In the genomic region with DNA sequence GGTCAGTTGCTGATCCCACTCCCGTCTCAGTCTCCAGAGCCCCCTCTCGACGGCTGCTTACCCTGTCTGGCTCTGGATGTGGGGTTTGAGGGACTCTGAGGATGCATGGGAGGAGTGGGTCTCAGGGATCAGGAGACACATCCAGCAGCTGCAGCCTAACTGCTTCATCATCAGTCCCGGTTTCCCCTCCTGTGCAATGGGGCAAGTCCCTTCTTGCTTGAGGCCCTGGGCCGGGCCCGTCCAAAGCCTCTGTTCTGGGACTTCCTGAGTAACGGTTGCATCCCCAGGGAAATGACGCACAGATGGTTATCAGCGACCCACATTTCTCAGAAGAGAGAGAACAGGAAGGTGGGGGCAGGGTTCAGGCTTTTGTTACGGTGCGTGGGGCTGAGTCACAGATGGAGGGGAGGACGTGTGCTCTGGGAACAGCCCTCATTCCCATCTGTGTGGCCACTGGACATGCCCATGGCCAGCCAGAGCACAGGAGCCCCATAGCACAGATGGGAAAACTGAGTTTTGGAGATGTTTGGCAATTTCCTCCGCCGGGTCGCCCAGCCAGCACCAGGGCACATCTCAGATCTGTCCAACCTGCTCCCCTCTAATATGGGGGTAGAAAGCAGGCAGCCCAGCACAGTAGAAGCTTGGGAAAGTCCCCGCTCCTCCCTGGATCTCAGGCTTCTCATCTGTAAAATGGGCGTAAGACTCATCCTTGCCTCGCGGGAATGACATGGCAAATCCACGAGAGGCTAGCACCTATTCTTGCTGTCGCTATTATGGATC, we compare ENCODE assay signal across 8 cellular contexts. TPM values are rescaled to one million over a fixed set of nuclear protein-coding genes. Genes with fewer than 3 reads are reported as not detected.
DNase-seq lines count a peak whose midpoint lies in the region; ATAC-seq, FAIRE-seq and TF ChIP-seq lines count a peak whose summit lies in the region.

No MANE protein-coding gene starts in this region.

- intact Hi-C loops in ascending aorta (cut with DNase I): no loop called here

- peak overlapping the region; percentile 36 to 67 for H3K27ac ChIP-seq in ascending aorta

- no peaks in the 10 kb centered on the region for H3K9me3 ChIP-seq in ascending aorta

- DNase-seq in GM18507 (ENCODE audit: extremely low spot score, insufficient read length, low read depth): peak; percentile 87
- DNase-seq in T-helper 22 cell (ENCODE audit: low read depth): peak; percentile 93
- peak; percentile 87 to 95 for DNase-seq in ascending aorta (ENCODE audit: low spot score in 2 of 2)
- peak; percentile 84 for DNase-seq in kidney tubule cell (ENCODE audit: low spot score)
- DNase-seq in stimulated activated CD8-positive, alpha-beta memory T cell treated with anti-CD3 and anti-CD28 coated beads, Interleukin-12 subunit alpha, Interleukin-12 subunit beta, amount 100 ng/mL, for 4 hours (ENCODE audit: low read depth): peak; percentile 50
- no peak for DNase-seq in SHP77 (lab: John Stamatoyannopoulos, UW)

- peak; percentile 98 for FAIRE-seq in GM18507 (lab: Jason Lieb, UNC)

- ATAC-seq in HG03432 (IDR thresholded peaks at IDR 0.05; ENCODE audit: unreplicated experiment) (peak; percentile 73), HG03280 (IDR thresholded peaks at IDR 0.05; ENCODE audit: unreplicated experiment) (no peak)

- H3K4me3 ChIP-seq in ascending aorta: no peak overlapping the region

- TF ChIP-seq CTCF in ascending aorta (IDR thresholded peaks at IDR 0.05): no peak

- H3K27me3 ChIP-seq in ascending aorta: no peaks in the 10 kb centered on the region

- H3K36me3 ChIP-seq in ascending aorta: no peaks in the 10 kb centered on the region

- no peaks in the 10 kb centered on the region for H3K4me1 ChIP-seq in ascending aorta

RNA-seq across cellular contexts. Expression of a gene that starts 19.3 kb away (rescaled TPM):
- 7.1 TPM for total RNA-seq in ascending aorta

RNA-seq across cellular contexts. Expression of a gene that starts 23.4 kb away (rescaled TPM):
- total RNA-seq in ascending aorta: 4.9 TPM

RNA-seq across cellular contexts. Expression of a gene that starts 30.6 kb away (rescaled TPM):
- 118 TPM for total RNA-seq in ascending aorta

Comparison
In these comparisons a context has a peak if more than half of its experiments do, and no peak if none do; other contexts are left out.
1. DNase-seq: peak in GM18507 (single experiment), T-helper 22 cell (single experiment), ascending aorta (2 of 2), kidney tubule cell (single experiment) and stimulated activated CD8-positive, alpha-beta memory T cell treated with anti-CD3 and anti-CD28 coated beads, Interleukin-12 subunit alpha, Interleukin-12 subunit beta, amount 100 ng/mL, for 4 hours (single experiment); none in SHP77 (0 of 2).